27 cellular contexts compared by ENCODE assay signal in genomic region chr5:91240175-91240574, GRCh38.
DNase-seq lines count a peak whose midpoint lies in the region; ATAC-seq, FAIRE-seq and TF ChIP-seq lines count a peak whose summit lies in the region.
"Had no signal": no experiment of that assay in that cellular context is flagged by ENCODE, and none has a peak within 500 bp of the region (broad histone marks: within the 10 kb centered on the region; RNA-seq: fewer than 3 reads in every experiment).

No MANE protein-coding gene starts in this region.

- DNase-seq in activated CD4-positive, alpha-beta T cell treated with anti-CD3 and anti-CD28 coated beads for 36 hours = no peak
- DNase-seq in activated CD4-positive, alpha-beta T cell treated with anti-CD3 and anti-CD28 coated beads for 48 hours = no peak
- DNase-seq in K562 (ENCODE audit: extremely low read depth in 1 of 4, low spot score in 3 of 4) = no peak
- peak; percentile 66 for DNase-seq in renal cortical epithelial cell (ENCODE audit: low read depth)
- no peak for DNase-seq in neural progenitor cell (ENCODE audit: low spot score)
- no peak for DNase-seq in activated naive CD4-positive, alpha-beta T cell treated with anti-CD3 and anti-CD28 coated beads, Interleukin-2, amount 10 ng/mL, durations not matched to agents 7 days and 5 days
- DNase-seq: ACHN; BE2C; C1 segment of cervical spinal cord; CD4-positive, alpha-beta memory T cell; CD4-positive, CD25-positive, alpha-beta regulatory T cell; CD8-positive, alpha-beta memory T cell; COR-L47; DMS 273 treated with DMSO at 0.1 percent for 48 hours; DMS153; DMS53; DMS79; DND-41; EL; GDM1 had no signal

- H3K27ac Mint-ChIP-seq in activated CD4-positive, alpha-beta T cell treated with anti-CD3 and anti-CD28 coated beads for 36 hours = no peak overlapping the region
- no peak overlapping the region for H3K27ac Mint-ChIP-seq in activated T-helper 17 cell treated with anti-CD3 and anti-CD28 coated beads, Interleukin-2, amount 50 U/mL, for 72 hours
- no peak overlapping the region for H3K27ac Mint-ChIP-seq in neural progenitor cell
- H3K27ac Mint-ChIP-seq in activated naive CD4-positive, alpha-beta T cell treated with anti-CD3 and anti-CD28 coated beads, Interleukin-2, amount 10 ng/mL, durations not matched to agents 7 days and 5 days = no peak overlapping the region
- H3K27ac Mint-ChIP-seq: CD14-positive monocyte; CD4-positive, alpha-beta memory T cell; CD4-positive, CD25-positive, alpha-beta regulatory T cell; CD8-positive, alpha-beta memory T cell had no signal

- peak; percentile 23 for ATAC-seq in activated CD4-positive, alpha-beta T cell treated with anti-CD3 and anti-CD28 coated beads for 36 hours
- ATAC-seq in activated T-helper 17 cell treated with anti-CD3 and anti-CD28 coated beads, Interleukin-2, amount 50 U/mL, for 72 hours (replicated peaks) = peak; percentile 29
- no peak for ATAC-seq in K562
- ATAC-seq: A549 had no signal

- peaks cover 3% of the 10 kb centered on the region for H3K36me3 Mint-ChIP-seq in activated CD4-positive, alpha-beta T cell treated with anti-CD3 and anti-CD28 coated beads for 36 hours (ENCODE audit: low read depth)
- H3K36me3 Mint-ChIP-seq in activated T-helper 17 cell treated with anti-CD3 and anti-CD28 coated beads, Interleukin-2, amount 50 U/mL, for 72 hours (ENCODE audit: low read depth) = no peaks in the 10 kb centered on the region
- H3K36me3 Mint-ChIP-seq in neural progenitor cell = peaks cover 2% of the 10 kb centered on the region
- H3K36me3 Mint-ChIP-seq in activated naive CD4-positive, alpha-beta T cell treated with anti-CD3 and anti-CD28 coated beads, Interleukin-2, amount 10 ng/mL, durations not matched to agents 7 days and 5 days = peaks cover 4% of the 10 kb centered on the region
- H3K36me3 Mint-ChIP-seq: CD14-positive monocyte had no signal

- H4K20me1 ChIP-seq in K562 (replicated peaks; ENCODE audit: control insufficient read depth, insufficient read depth, low read length) (no peaks in the 10 kb centered on the region), neural progenitor cell (ENCODE audit: low read depth) (no peaks in the 10 kb centered on the region)
- H4K20me1 ChIP-seq: BLaER1 had no signal

- H2AFZ ChIP-seq in K562 (ENCODE audit: low read depth, low read length) = no peak overlapping the region
- no peak overlapping the region for H2AFZ ChIP-seq in neural progenitor cell (replicated peaks)

- H3K27me3 Mint-ChIP-seq in activated CD4-positive, alpha-beta T cell treated with anti-CD3 and anti-CD28 coated beads for 36 hours = no peaks in the 10 kb centered on the region
- no peaks in the 10 kb centered on the region for H3K27me3 Mint-ChIP-seq in activated T-helper 17 cell treated with anti-CD3 and anti-CD28 coated beads, Interleukin-2, amount 50 U/mL, for 72 hours
- H3K27me3 Mint-ChIP-seq in neural progenitor cell (ENCODE audit: insufficient read depth, low read depth) = peaks cover 3% of the 10 kb centered on the region
- H3K27me3 Mint-ChIP-seq in activated naive CD4-positive, alpha-beta T cell treated with anti-CD3 and anti-CD28 coated beads, Interleukin-2, amount 10 ng/mL, durations not matched to agents 7 days and 5 days = peaks cover 3% of the 10 kb centered on the region
- H3K27me3 Mint-ChIP-seq: CD4-positive, CD25-positive, alpha-beta regulatory T cell had no signal

- H3K4me1 Mint-ChIP-seq in activated CD4-positive, alpha-beta T cell treated with anti-CD3 and anti-CD28 coated beads for 36 hours = peaks cover 4% of the 10 kb centered on the region
- H3K4me1 Mint-ChIP-seq in activated T-helper 17 cell treated with anti-CD3 and anti-CD28 coated beads, Interleukin-2, amount 50 U/mL, for 72 hours = no peaks in the 10 kb centered on the region
- H3K4me1 Mint-ChIP-seq in neural progenitor cell = no peaks in the 10 kb centered on the region
- no peaks in the 10 kb centered on the region for H3K4me1 Mint-ChIP-seq in activated naive CD4-positive, alpha-beta T cell treated with anti-CD3 and anti-CD28 coated beads, Interleukin-2, amount 10 ng/mL, durations not matched to agents 7 days and 5 days

- 67% methylated on average over 4 of the region's 4 CpGs for WGBS in K562 (ENCODE audit: insufficient coverage, low coverage, missing lambda C conversion rate)

- H3K9me3 ChIP-seq in K562 (replicated peaks; ENCODE audit: control insufficient read depth, insufficient read depth, low read depth, low read length) (no peaks in the 10 kb centered on the region; the same call in 1 of the 2 replicates), neural progenitor cell (ENCODE audit: low read depth) (no peaks in the 10 kb centered on the region)
- H3K9me3 ChIP-seq: BE2C had no signal

- no peak overlapping the region for H3K4me3 Mint-ChIP-seq in activated CD4-positive, alpha-beta T cell treated with anti-CD3 and anti-CD28 coated beads for 36 hours
- no peak overlapping the region for H3K4me3 Mint-ChIP-seq in activated T-helper 17 cell treated with anti-CD3 and anti-CD28 coated beads, Interleukin-2, amount 50 U/mL, for 72 hours
- no peak overlapping the region for H3K4me3 Mint-ChIP-seq in neural progenitor cell
- no peak overlapping the region for H3K4me3 Mint-ChIP-seq in activated naive CD4-positive, alpha-beta T cell treated with anti-CD3 and anti-CD28 coated beads, Interleukin-2, amount 10 ng/mL, durations not matched to agents 7 days and 5 days
- H3K4me3 Mint-ChIP-seq: CD14-positive monocyte; CD4-positive, alpha-beta memory T cell; CD4-positive, CD25-positive, alpha-beta regulatory T cell; CD8-positive, alpha-beta memory T cell had no signal

- no peaks in the 10 kb centered on the region for H3K9me1 ChIP-seq in K562 (ENCODE audit: control insufficient read depth, insufficient read depth, low read length)

- H3K9ac ChIP-seq in K562 (ENCODE audit: insufficient read depth in 1 of 2, low read depth in 2 of 2, low read length in 2 of 2) (no peak overlapping the region), neural progenitor cell (no peak overlapping the region)
- H3K9ac ChIP-seq: BLaER1 had no signal

- H3K27me3 ChIP-seq in K562 (ENCODE audit: control insufficient read depth in 2 of 2, insufficient read depth in 2 of 2, low read length in 2 of 2) (no peaks in the 10 kb centered on the region; a peak in 1 of 5 replicates), neural progenitor cell (no peaks in the 10 kb centered on the region)
- H3K27me3 ChIP-seq: BE2C, BLaER1 had no signal

- peaks cover 10% of the 10 kb centered on the region for H3K9me3 Mint-ChIP-seq in activated CD4-positive, alpha-beta T cell treated with anti-CD3 and anti-CD28 coated beads for 36 hours (ENCODE audit: low read depth)
- H3K9me3 Mint-ChIP-seq in activated T-helper 17 cell treated with anti-CD3 and anti-CD28 coated beads, Interleukin-2, amount 50 U/mL, for 72 hours = peaks cover 3% of the 10 kb centered on the region
- peaks cover 16% of the 10 kb centered on the region for H3K9me3 Mint-ChIP-seq in neural progenitor cell
- peaks cover 5% of the 10 kb centered on the region for H3K9me3 Mint-ChIP-seq in activated naive CD4-positive, alpha-beta T cell treated with anti-CD3 and anti-CD28 coated beads, Interleukin-2, amount 10 ng/mL, durations not matched to agents 7 days and 5 days

- H3K4me1 ChIP-seq in K562 (replicated peaks in 1 of 2; ENCODE audit: control insufficient read depth in 2 of 2, insufficient read depth in 2 of 2, low read length in 2 of 2) (no peaks in the 10 kb centered on the region), neural progenitor cell (no peaks in the 10 kb centered on the region)
- H3K4me1 ChIP-seq: A549, BE2C, BLaER1 had no signal

- CTCF ChIA-PET in activated CD4-positive, alpha-beta T cell treated with anti-CD3 and anti-CD28 coated beads for 36 hours (lab: Charles Lee) = interaction anchor here (0.6 to 1.7 kb wide), 2 partner anchors 117 to 145 kb away, joined by 3 to 8 read pairs; no protein-coding TSS in a partner anchor
- CTCF ChIA-PET in K562 (lab: Yijun Ruan, JAX; ENCODE audit: low intra/inter-chr PET ratio) = no interaction called here
- CTCF ChIA-PET in activated naive CD4-positive, alpha-beta T cell treated with anti-CD3 and anti-CD28 coated beads, Interleukin-2, amount 10 ng/mL, durations not matched to agents 7 days and 5 days (lab: Charles Lee) = no interaction called here

- TF ChIP-seq POLR2A in K562 (conservative IDR thresholded peaks at IDR 0.05) = no peak

- no peaks in the 10 kb centered on the region for H3F3A ChIP-seq in neural progenitor cell (ENCODE audit: low read depth)

- TF ChIP-seq RAD21 in K562 (CRISPR knock-in tag; conservative IDR thresholded peaks at IDR 0.05 in 1 of 2, IDR thresholded peaks at IDR 0.05 in 1 of 2) = no peak

- TF ChIP-seq EP300 in K562 (IDR thresholded peaks at IDR 0.05; ENCODE audit: low read length) = no peak

- H3K27ac ChIP-seq in K562 (ENCODE audit: extremely low read depth, low read depth, low read length) (no peak overlapping the region), neural progenitor cell (no peak overlapping the region)
- H3K27ac ChIP-seq: 22Rv1, A549, BLaER1 had no signal

- intact Hi-C loops in activated CD4-positive, alpha-beta T cell treated with anti-CD3 and anti-CD28 coated beads for 36 hours (cut with DNase I, micrococcal nuclease) = no loop called here
- intact Hi-C loops in K562 (cut with micrococcal nuclease) = no loop called here

- no peak overlapping the region for H3K4me2 ChIP-seq in K562 (ENCODE audit: insufficient read depth, low read length)
- no peak overlapping the region for H3K4me2 ChIP-seq in neural progenitor cell
- H3K4me2 ChIP-seq: A549, BLaER1 had no signal

- POLR2A ChIA-PET in activated CD4-positive, alpha-beta T cell treated with anti-CD3 and anti-CD28 coated beads for 36 hours (lab: Charles Lee) = interaction anchor here (0.5 kb wide), 1 partner anchor 103 kb away, joined by 5 read pairs; no protein-coding TSS in a partner anchor
- POLR2A ChIA-PET in K562 (lab: Yijun Ruan, JAX) = interaction anchor here (0.8 kb wide), 1 partner anchor 127 kb away, joined by 3 read pairs; no protein-coding TSS in a partner anchor

- FAIRE-seq in K562 (lab: Jason Lieb, UNC) = no peak
- FAIRE-seq: A549, GM12891, GM19239 had no signal

- no TSS peak for BruUV-seq in K562 (replicated peaks; lab: Mats Ljungman, UMichigan)

- TF ChIP-seq CTCF in K562 (IDR thresholded peaks at IDR 0.05 in 2 of 3, conservative IDR thresholded peaks at IDR 0.05 in 1 of 3; ENCODE audit: insufficient read depth in 2 of 3, low read depth in 1 of 3, low read length in 3 of 3) (no peak), neural progenitor cell (IDR thresholded peaks at IDR 0.05) (no peak)

- in situ Hi-C loops in K562 (cut with MboI) = no loop called here

- H3K4me3 ChIP-seq in K562 (no peak overlapping the region), neural progenitor cell (no peak overlapping the region)
- H3K4me3 ChIP-seq: A549, BLaER1 had no signal

- no peaks in the 10 kb centered on the region for H3K36me3 ChIP-seq in K562 (ENCODE audit: control insufficient read depth, insufficient read depth, low read length)
- H3K36me3 ChIP-seq in neural progenitor cell = no peaks in the 10 kb centered on the region
- H3K36me3 ChIP-seq: BE2C, BLaER1 had no signal

- no peaks in the 10 kb centered on the region for H3K79me2 ChIP-seq in K562 (ENCODE audit: control insufficient read depth, insufficient read depth, low read length)
- no peaks in the 10 kb centered on the region for H3K79me2 ChIP-seq in neural progenitor cell (ENCODE audit: low read depth)
